Comparison of ENCODE assay signal across 8 cellular contexts in the genomic region with DNA sequence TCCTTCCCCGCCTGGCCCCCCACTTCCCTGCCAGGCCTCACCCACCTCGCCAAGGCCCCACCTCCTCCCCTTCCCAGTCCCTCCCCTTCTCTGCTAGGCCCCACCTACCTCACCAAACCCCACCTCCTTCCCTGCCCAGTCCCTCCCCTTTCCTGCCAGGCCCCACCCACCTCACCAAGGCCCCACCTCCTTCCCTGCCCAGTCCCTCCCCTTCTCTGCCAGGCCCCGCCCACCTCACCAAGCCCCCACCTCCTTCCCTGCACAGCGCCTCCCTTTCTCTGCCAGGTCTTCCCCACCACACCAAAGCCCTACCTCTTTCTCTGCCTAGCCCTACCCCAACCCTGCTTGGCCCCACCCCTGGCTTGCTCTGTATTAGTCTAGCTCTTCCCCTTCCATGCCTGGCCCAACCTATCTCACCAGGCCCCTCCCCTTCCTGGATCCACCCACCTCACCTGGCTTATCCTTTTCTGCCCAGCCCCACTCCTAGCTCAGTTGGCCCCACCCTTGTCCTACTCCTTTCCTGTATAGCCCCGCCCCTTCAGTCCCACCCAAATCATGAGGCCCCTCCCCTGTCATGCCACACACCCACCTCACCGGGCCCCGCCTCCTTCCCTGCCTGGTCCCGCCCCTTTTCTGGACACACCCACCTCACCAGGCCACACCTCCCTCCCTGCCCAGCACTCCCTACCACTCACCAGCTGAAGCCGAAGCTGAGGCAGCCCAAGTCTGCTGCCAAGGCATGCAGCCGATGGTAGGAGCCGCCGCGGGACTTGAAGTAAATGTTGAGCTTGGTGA. TPM values are rescaled to one million over a fixed set of nuclear protein-coding genes. Genes with fewer than 3 reads are reported as not detected.
A peak's percentile ranks its signal among the peaks of the same experiment; 100 is the strongest.
DNase-seq lines count a peak whose midpoint lies in the region; ATAC-seq and TF ChIP-seq lines count a peak whose summit lies in the region.

No MANE protein-coding gene starts in this region.

- no peak overlapping the region for H3K27ac ChIP-seq in RWPE2 (ENCODE audit: poor library complexity, severe bottlenecking)
- H3K27ac ChIP-seq in gastroesophageal sphincter = no peak overlapping the region
- H3K27ac ChIP-seq in coronary artery = no peak overlapping the region

- TF ChIP-seq EP300 in gastroesophageal sphincter (IDR thresholded peaks at IDR 0.05) = no peak

- H3K4me3 ChIP-seq in RWPE2 (ENCODE audit: severe bottlenecking) (no peak overlapping the region), gastroesophageal sphincter (no peak overlapping the region), coronary artery (no peak overlapping the region)

- DNase-seq in AG20443 (ENCODE audit: low spot score) = peak; percentile 43
- DNase-seq in GDM1 (lab: John Stamatoyannopoulos, UW) = peak; percentile 30
- peak; percentile 73 for DNase-seq in RWPE2 (ENCODE audit: low spot score)
- no peak for DNase-seq in AG08396 (ENCODE audit: low spot score)
- DNase-seq in NCI-H1105 treated with DMSO at 0.1 percent for 48 hours (lab: John Stamatoyannopoulos, UW) = no peak
- DNase-seq in NCI-H1694 (lab: John Stamatoyannopoulos, UW) = no peak
- no peak for DNase-seq in coronary artery (ENCODE audit: low spot score)

- H3K27me3 ChIP-seq in RWPE2 (ENCODE audit: insufficient read depth, poor library complexity, severe bottlenecking) (no peaks in the 10 kb centered on the region), gastroesophageal sphincter (no peaks in the 10 kb centered on the region)

- peak; percentile 65 for ATAC-seq in RWPE2 (ENCODE audit: low read depth)
- ATAC-seq in gastroesophageal sphincter = peak; percentile 16

- H3K9me3 ChIP-seq in RWPE2 (ENCODE audit: severe bottlenecking) = no peaks in the 10 kb centered on the region
- peaks cover 0 to 9% (median 0%) of the 10 kb centered on the region in 3 donors for H3K9me3 ChIP-seq in gastroesophageal sphincter

- TF ChIP-seq CTCF in RWPE2 (IDR thresholded peaks at IDR 0.05; ENCODE audit: poor library complexity, severe bottlenecking) (no peak), gastroesophageal sphincter (IDR thresholded peaks at IDR 0.05) (no peak), coronary artery (IDR thresholded peaks at IDR 0.05) (no peak)

- no peak for TF ChIP-seq POLR2A in gastroesophageal sphincter (IDR thresholded peaks at IDR 0.05)

- whole genome bisulfite sequencing in gastroesophageal sphincter (ENCODE audit: low coverage in 1 of 2), 2 donors = 55 to 87% methylated on average over 3 to 7 of the region's 13 CpGs

- H3K36me3 ChIP-seq in RWPE2 (ENCODE audit: low read depth) (no peaks in the 10 kb centered on the region), gastroesophageal sphincter (peaks cover 0 to 6% of the 10 kb centered on the region in 2 donors)

- H3K4me1 ChIP-seq in RWPE2 (ENCODE audit: insufficient read depth, poor library complexity, severe bottlenecking) (no peaks in the 10 kb centered on the region), gastroesophageal sphincter (no peaks in the 10 kb centered on the region)

RNA-seq across cellular contexts. Expression of a gene that starts 16.2 kb away (rescaled TPM):
- total RNA-seq in gastroesophageal sphincter = 1 to 10 TPM in 1 of 4 donors, under 1 TPM in 2, not detected in 1; 0.73 to 1.3 (median 0.81) TPM

RNA-seq across cellular contexts. Expression of a gene that starts 39.4 kb away (rescaled TPM):
- 100 to 1,000 TPM; 121 to 195 (median 152) TPM for total RNA-seq in gastroesophageal sphincter

RNA-seq across cellular contexts. Expression of a gene that starts 39.7 kb away (rescaled TPM):
- total RNA-seq in gastroesophageal sphincter = 10 to 100 TPM; 36.1 to 61.0 (median 46.9) TPM

RNA-seq across cellular contexts. Expression of a gene that starts 48.0 kb away (rescaled TPM):
- total RNA-seq in gastroesophageal sphincter = 10 to 100 TPM; 53.6 to 92.2 (median 59.9) TPM

Comparison
In these comparisons a context has a peak if more than half of its experiments do, and no peak if none do; other contexts are left out.
1. DNase-seq: peak in AG20443 (single experiment), GDM1 (single experiment) and RWPE2 (single experiment); none in AG08396 (single experiment), NCI-H1105 treated with DMSO at 0.1 percent for 48 hours (single experiment), NCI-H1694 (single experiment) and coronary artery (single experiment).